30 cellular contexts compared by ENCODE assay signal in the genomic region with DNA sequence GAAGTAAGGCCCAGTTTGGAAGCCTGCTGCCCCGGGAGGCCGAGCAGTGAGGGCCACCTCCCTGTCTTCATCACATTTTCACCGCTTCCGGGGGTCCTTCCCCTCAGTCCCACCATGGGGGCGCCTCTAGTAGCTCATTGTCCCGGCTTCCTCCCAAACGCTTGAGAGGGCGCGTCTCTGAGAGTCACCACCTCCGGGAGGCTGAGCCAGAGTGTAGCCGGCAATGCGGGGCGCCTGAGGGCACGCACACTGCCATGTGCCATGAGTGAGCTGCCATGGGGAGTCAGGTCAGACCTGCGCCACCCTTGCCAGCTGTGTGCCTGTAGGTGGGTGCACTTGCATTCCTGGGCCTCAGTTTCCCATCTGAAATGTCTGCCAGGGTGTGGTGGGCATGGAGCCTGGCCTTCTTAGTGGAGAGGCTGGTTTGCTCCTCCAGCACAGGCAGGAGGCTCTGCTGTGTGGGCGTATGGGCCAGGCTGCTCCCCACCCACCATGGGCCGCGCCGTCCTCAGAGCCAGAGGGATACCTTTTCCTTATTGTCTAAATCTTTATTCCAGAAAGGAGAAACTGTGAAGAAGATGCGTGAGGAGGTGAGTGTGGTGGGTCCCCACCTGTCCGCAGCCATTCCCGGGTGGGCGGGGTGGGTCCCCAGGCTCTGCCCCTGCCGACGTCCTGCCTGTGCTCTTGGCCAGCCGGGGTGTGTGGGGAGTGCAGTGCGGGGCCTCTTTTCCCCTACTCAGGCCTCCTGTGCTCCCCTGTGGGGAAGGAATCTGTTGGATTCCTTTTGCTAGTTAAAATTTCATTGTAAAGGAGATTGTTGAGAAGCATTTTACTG.
A peak's percentile ranks its signal among the peaks of the same experiment; 100 is the strongest.
DNase-seq lines count a peak whose midpoint lies in the region; ATAC-seq, FAIRE-seq and TF ChIP-seq lines count a peak whose summit lies in the region.
"Had no signal": no experiment of that assay in that cellular context is flagged by ENCODE, and none has a peak within 500 bp of the region (broad histone marks: within the 10 kb centered on the region; RNA-seq: fewer than 3 reads in every experiment).

No MANE protein-coding gene starts in this region.

- FAIRE-seq in kidney (lab: Jason Lieb, UNC): no peak
- FAIRE-seq: GM12878, K562 had no signal

- no peak for ATAC-seq in natural killer cell treated with Interleukin-12 subunit alpha and Interleukin-12 subunit beta and Interleukin-15 and Interleukin-18, amount 100 ng/mL, for 72 hours
- no peak for ATAC-seq in natural killer cell
- ATAC-seq in effector memory CD8-positive, alpha-beta T cell (replicated peaks): no peak
- ATAC-seq: GM12878, K562 had no signal

- peaks cover 0 to 11% (median 0%) of the 10 kb centered on the region in 3 experiments for H3K27me3 ChIP-seq in neuronal stem cell (ENCODE audit: control insufficient read depth in 3 of 3, insufficient read depth in 3 of 3, low read depth in 1 of 3, low read length in 3 of 3)
- H3K27me3 ChIP-seq: BE2C had no signal

- H3K27ac Mint-ChIP-seq in natural killer cell treated with Interleukin-12 subunit alpha and Interleukin-12 subunit beta and Interleukin-15 and Interleukin-18, amount 100 ng/mL, for 72 hours: no peak overlapping the region
- no peak overlapping the region for H3K27ac Mint-ChIP-seq in natural killer cell
- H3K27ac Mint-ChIP-seq in effector memory CD8-positive, alpha-beta T cell: no peak overlapping the region
- H3K27ac Mint-ChIP-seq: CD14-positive monocyte had no signal

- no peak overlapping the region for H4K8ac ChIP-seq in neuronal stem cell (ENCODE audit: low read depth, low read length)

- H3K9me3 ChIP-seq in kidney (ENCODE audit: control insufficient read depth in 1 of 2, low read length in 2 of 2) (no peaks in the 10 kb centered on the region), neuronal stem cell (replicated peaks in 1 of 2; ENCODE audit: control insufficient read depth in 2 of 2, insufficient read depth in 1 of 2, low read depth in 1 of 2, low read length in 2 of 2) (no peaks in the 10 kb centered on the region)
- H3K9me3 ChIP-seq: BE2C, HAP-1 had no signal

- peak overlapping the region; percentile 10 for H2BK15ac ChIP-seq in neuronal stem cell (ENCODE audit: low read length)

- H3K9me3 Mint-ChIP-seq in natural killer cell treated with Interleukin-12 subunit alpha and Interleukin-12 subunit beta and Interleukin-15 and Interleukin-18, amount 100 ng/mL, for 72 hours: no peaks in the 10 kb centered on the region
- H3K9me3 Mint-ChIP-seq in natural killer cell: no peaks in the 10 kb centered on the region
- no peaks in the 10 kb centered on the region for H3K9me3 Mint-ChIP-seq in effector memory CD8-positive, alpha-beta T cell
- H3K9me3 Mint-ChIP-seq: CD8-positive, alpha-beta memory T cell had no signal

- H3K23ac ChIP-seq in neuronal stem cell (ENCODE audit: low read depth, low read length, poor library complexity): peak overlapping the region; percentile 48

- no peaks in the 10 kb centered on the region for H3K4me1 Mint-ChIP-seq in natural killer cell treated with Interleukin-12 subunit alpha and Interleukin-12 subunit beta and Interleukin-15 and Interleukin-18, amount 100 ng/mL, for 72 hours (ENCODE audit: low read depth in 2 of 2)
- H3K4me1 Mint-ChIP-seq in natural killer cell: no peaks in the 10 kb centered on the region
- no peaks in the 10 kb centered on the region for H3K4me1 Mint-ChIP-seq in effector memory CD8-positive, alpha-beta T cell (ENCODE audit: low read depth in 2 of 2)
- H3K4me1 Mint-ChIP-seq: CD14-positive monocyte; CD8-positive, alpha-beta memory T cell had no signal

- no peak overlapping the region for H3K4me3 Mint-ChIP-seq in natural killer cell treated with Interleukin-12 subunit alpha and Interleukin-12 subunit beta and Interleukin-15 and Interleukin-18, amount 100 ng/mL, for 72 hours
- no peak overlapping the region for H3K4me3 Mint-ChIP-seq in natural killer cell
- H3K4me3 Mint-ChIP-seq in effector memory CD8-positive, alpha-beta T cell: no peak overlapping the region
- H3K4me3 Mint-ChIP-seq: CD14-positive monocyte; CD8-positive, alpha-beta memory T cell had no signal

- H3K4me1 ChIP-seq in kidney (ENCODE audit: control insufficient read depth in 1 of 2, insufficient read depth in 1 of 2, low read depth in 1 of 2, low read length in 2 of 2) (no peaks in the 10 kb centered on the region), neuronal stem cell (ENCODE audit: control insufficient read depth in 2 of 2, insufficient read depth in 1 of 2, low read depth in 1 of 2, low read length in 2 of 2) (peaks cover 0 to 7% of the 10 kb centered on the region in 2 donors)
- H3K4me1 ChIP-seq: BE2C, HAP-1 had no signal

- no peak overlapping the region for H3K4me3 ChIP-seq in kidney (ENCODE audit: low read length in 2 of 2)
- no peak overlapping the region for H3K4me3 ChIP-seq in neuronal stem cell (ENCODE audit: low read length in 2 of 2)
- H3K4me3 ChIP-seq: GM12878, HAP-1, K562 had no signal

- no peaks in the 10 kb centered on the region for H3K36me3 Mint-ChIP-seq in natural killer cell treated with Interleukin-12 subunit alpha and Interleukin-12 subunit beta and Interleukin-15 and Interleukin-18, amount 100 ng/mL, for 72 hours
- no peaks in the 10 kb centered on the region for H3K36me3 Mint-ChIP-seq in natural killer cell
- peaks cover 4% of the 10 kb centered on the region for H3K36me3 Mint-ChIP-seq in effector memory CD8-positive, alpha-beta T cell (ENCODE audit: insufficient read depth)
- H3K36me3 Mint-ChIP-seq: CD14-positive monocyte; CD8-positive, alpha-beta memory T cell had no signal

- H3K79me1 ChIP-seq in neuronal stem cell (ENCODE audit: low read depth, low read length): no peaks in the 10 kb centered on the region

- TF ChIP-seq CTCF in natural killer cell (IDR thresholded peaks at IDR 0.05) (no peak), kidney (IDR thresholded peaks at IDR 0.05; ENCODE audit: borderline replicate concordance, extremely low read depth, insufficient read depth) (no peak)

- H3K4me2 ChIP-seq in neuronal stem cell (ENCODE audit: insufficient read depth, low read length, poor library complexity, severe bottlenecking): no peak overlapping the region

- H2AFZ ChIP-seq in neuronal stem cell (ENCODE audit: low read length): no peak overlapping the region

- intact Hi-C loops in natural killer cell (cut with micrococcal nuclease) (no loop called here), kidney (cut with DNase I) (no loop called here)

- no peak overlapping the region for H4K91ac ChIP-seq in neuronal stem cell (ENCODE audit: low read depth, low read length, poor library complexity)

- no CpG with 5 or more reads among the region's 27 CpGs for WGBS in neuronal stem cell (ENCODE audit: extremely low coverage in 2 of 2, insufficient read length in 2 of 2, insufficient replicate concordance in 1 of 2), 2 donors

- peak overlapping the region; percentile 70 for H2AK5ac ChIP-seq in neuronal stem cell (ENCODE audit: low read depth, low read length)

- no peaks in the 10 kb centered on the region for H3K27me3 Mint-ChIP-seq in natural killer cell treated with Interleukin-12 subunit alpha and Interleukin-12 subunit beta and Interleukin-15 and Interleukin-18, amount 100 ng/mL, for 72 hours
- H3K27me3 Mint-ChIP-seq in natural killer cell (ENCODE audit: low read depth in 2 of 2): no peaks in the 10 kb centered on the region
- peaks cover 0 to 29% of the 10 kb centered on the region in 2 donors for H3K27me3 Mint-ChIP-seq in effector memory CD8-positive, alpha-beta T cell
- H3K27me3 Mint-ChIP-seq: CD8-positive, alpha-beta memory T cell had no signal

- H3K36me3 ChIP-seq in kidney (ENCODE audit: control insufficient read depth in 1 of 2, insufficient read depth in 2 of 2, low read length in 2 of 2) (no peaks in the 10 kb centered on the region), neuronal stem cell (replicated peaks in 1 of 2; ENCODE audit: control insufficient read depth in 2 of 2, insufficient read depth in 2 of 2, low read length in 2 of 2) (no peaks in the 10 kb centered on the region)
- H3K36me3 ChIP-seq: HAP-1 had no signal

- no peak overlapping the region for H2BK120ac ChIP-seq in neuronal stem cell (ENCODE audit: low read depth, low read length)

- H3K4ac ChIP-seq in neuronal stem cell (ENCODE audit: low read length): no peak overlapping the region

- no peak overlapping the region for H2BK12ac ChIP-seq in neuronal stem cell (ENCODE audit: low read length)

- H3K27ac ChIP-seq in kidney (ENCODE audit: low read depth in 2 of 2, low read length in 2 of 2): no peak overlapping the region
- no peak overlapping the region for H3K27ac ChIP-seq in neuronal stem cell (replicated peaks; ENCODE audit: low read length)
- H3K27ac ChIP-seq: HL-60, RWPE1 had no signal

- no peak overlapping the region for H2BK5ac ChIP-seq in neuronal stem cell (ENCODE audit: low read length)

- peak; percentile 55 for DNase-seq in natural killer cell treated with Interleukin-12 subunit alpha and Interleukin-12 subunit beta and Interleukin-15 and Interleukin-18, amount 100 ng/mL, for 72 hours (ENCODE audit: low spot score)
- DNase-seq in natural killer cell (no peak), kidney (peak; percentile 56), neuronal stem cell (ENCODE audit: low spot score) (no peak), T-helper 1 cell (no peak), NCI-H524 treated with DMSO at 0.1 percent for 48 hours (lab: John Stamatoyannopoulos, UW) (no peak)
- DNase-seq in effector memory CD8-positive, alpha-beta T cell: no peak
- DNase-seq: 8988T; ACHN; BE2C; DMS 273 treated with DMSO at 0.1 percent for 48 hours; DMS79; EL; GDM1; Kasumi-1; NCI-H1092 treated with DMSO at 0.1 percent for 48 hours; NCI-H1436 treated with DMSO at 0.1 percent for 48 hours; NCI-H187 treated with DMSO at 0.1 percent for 48 hours; NCI-H2171 treated with DMSO at 0.1 percent for 48 hours; NCI-H524; NCI-H82; NK-92 treated with Interleukin-12 subunit alpha and Interleukin-12 subunit beta, amount 100 ng/mL, for 24 hours; SHP77 treated with DMSO at 0.1 percent for 48 hours had no signal

- peak overlapping the region; percentile 84 for H3K14ac ChIP-seq in neuronal stem cell (ENCODE audit: low read length)

- peak overlapping the region; percentile 67 for H3K18ac ChIP-seq in neuronal stem cell (ENCODE audit: low read length)

- no peak overlapping the region for H3K9ac ChIP-seq in kidney (ENCODE audit: low read length in 2 of 2)
- H3K9ac ChIP-seq in neuronal stem cell (ENCODE audit: low read depth, low read length, poor library complexity): no peak overlapping the region

Comparison
In these comparisons a context has a peak if more than half of its experiments do, and no peak if none do; other contexts are left out.
1. DNase-seq: peak in natural killer cell treated with Interleukin-12 subunit alpha and Interleukin-12 subunit beta and Interleukin-15 and Interleukin-18, amount 100 ng/mL, for 72 hours (single experiment) and kidney (single experiment); none in natural killer cell (single experiment), neuronal stem cell (single experiment), effector memory CD8-positive, alpha-beta T cell (0 of 3), T-helper 1 cell (0 of 5) and NCI-H524 treated with DMSO at 0.1 percent for 48 hours (single experiment).